Comparison of ENCODE assay signal across 27 cellular contexts in genomic region chr1:177077006-177077405, GRCh38.
"Had no signal": no experiment of that assay in that cellular context is flagged by ENCODE, and none has a peak within 500 bp of the region (broad histone marks: within the 10 kb centered on the region; RNA-seq: fewer than 3 reads in every experiment).

No MANE protein-coding gene starts in this region.

- H3K36me3 ChIP-seq: ascending aorta, cardiac muscle cell, MG63, SJCRH30 had no signal

- H3K9me3 ChIP-seq: ascending aorta, MG63, SJCRH30 had no signal

- H3K27ac ChIP-seq: ascending aorta, cardiac muscle cell, SJCRH30, SK-N-MC had no signal

- H3K4me1 ChIP-seq: ascending aorta, SJCRH30 had no signal

- DNase-seq: activated CD4-positive, alpha-beta T cell treated with anti-CD3 and anti-CD28 coated beads, Interleukin-2, amount 10 ng/mL, durations not matched to agents 24 days and 14 days; activated CD4-positive, alpha-beta T cell treated with anti-CD3 and anti-CD28 coated beads, Interleukin-2, amount 50 U/mL, for 4 hours; activated CD8-positive, alpha-beta T cell treated with anti-CD3 and anti-CD28 coated beads for 36 hours; activated effector memory CD4-positive, alpha-beta T cell treated with anti-CD3 and anti-CD28 coated beads, Interleukin-2, amount 50 U/mL, for 16 hours; activated naive CD4-positive, alpha-beta T cell; activated naive CD8-positive, alpha-beta T cell treated with anti-CD3 and anti-CD28 coated beads, Interleukin-2, amount 10 ng/mL, durations not matched to agents 7 days and 5 days; activated T-cell treated with anti-CD3 and anti-CD28 coated beads, Interleukin-2, amount 50 U/mL, for 1 hour; activated T-cell treated with anti-CD3 and anti-CD28 coated beads, Interleukin-2, amount 50 U/mL, for 72 hours; amygdala; Karpas-422; NCI-H1048; NCI-H1105 treated with DMSO at 0.1 percent for 48 hours; NCI-H1436; NCI-H1694; NCI-H1930; NCI-H345; NCI-H524 treated with DMSO at 0.1 percent for 48 hours; NK-92 treated with Interleukin-12 subunit alpha and Interleukin-12 subunit beta, amount 100 ng/mL, for 24 hours; OCI-M1; Right ventricle myocardium superior; SJCRH30; T1000 had no signal

- H3K4me3 ChIP-seq: ascending aorta, cardiac muscle cell, MG63, SJCRH30, SK-N-MC had no signal

- H3K27me3 ChIP-seq: ascending aorta, cardiac muscle cell, MG63, SJCRH30 had no signal

- ATAC-seq: activated CD8-positive, alpha-beta T cell treated with anti-CD3 and anti-CD28 coated beads for 36 hours; activated T-cell treated with anti-CD3 and anti-CD28 coated beads, Interleukin-2, amount 50 U/mL, for 72 hours; activated T-helper 17 cell treated with anti-CD3 and anti-CD28 coated beads, Interleukin-2, amount 50 U/mL, for 72 hours had no signal
